ENCODE assay signal across 9 cellular contexts in the genomic region with DNA sequence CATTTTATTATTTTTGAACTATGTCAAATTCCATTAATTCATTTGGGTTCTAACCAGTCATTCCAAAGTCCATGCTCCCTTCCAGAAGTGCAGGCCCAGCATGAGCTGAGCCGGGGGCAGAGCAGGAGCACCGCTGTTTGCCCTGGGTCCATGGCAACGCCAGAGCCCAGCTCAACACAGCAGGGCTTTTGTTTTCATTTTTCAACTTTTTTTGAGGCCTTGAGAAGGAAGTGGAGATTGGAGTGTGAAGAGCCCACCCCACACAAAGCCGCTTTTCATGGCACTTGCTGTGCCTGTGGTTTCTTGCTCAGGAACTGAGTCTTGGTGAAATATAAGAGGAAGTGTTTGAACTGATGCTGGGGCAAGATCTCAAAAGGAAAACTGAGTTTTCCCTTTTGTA. TPM values are rescaled to one million over a fixed set of nuclear protein-coding genes. Genes with fewer than 3 reads are reported as not detected.
DNase-seq lines count a peak whose midpoint lies in the region; ATAC-seq and TF ChIP-seq lines count a peak whose summit lies in the region.
"Had no signal": no experiment of that assay in that cellular context is flagged by ENCODE, and none has a peak within 500 bp of the region (broad histone marks: within the 10 kb centered on the region; RNA-seq: fewer than 3 reads in every experiment).

No MANE protein-coding gene starts in this region.

- DNase-seq in Ammon's horn (ENCODE audit: low spot score) (peak; percentile 93), MV-4-11 (lab: John Stamatoyannopoulos, UW) (peak; percentile 98), body of pancreas (peak in 3 of 4 donors; percentile 40 to 55 (median 49)), middle frontal gyrus (ENCODE audit: extremely low spot score, low spot score) (peak; percentile 74), NCI-H1436 treated with DMSO at 0.1 percent for 48 hours (lab: John Stamatoyannopoulos, UW) (no peak), HPDE6-E6E7 (ENCODE audit: extremely low spot score) (no peak)

- WGBS in body of pancreas, 2 donors = 31 to 81% methylated on average over 4 of the region's 4 CpGs

- intact Hi-C loops in body of pancreas (cut with DNase I) = no loop called here

- ATAC-seq in body of pancreas (peak; percentile 84), GM19463 (IDR thresholded peaks at IDR 0.05; ENCODE audit: unreplicated experiment) (no peak), GM18519 (IDR thresholded peaks at IDR 0.05; ENCODE audit: low FRiP score, unreplicated experiment) (no peak)

- no peaks in the 10 kb centered on the region for H3K36me3 ChIP-seq in body of pancreas (replicated peaks in 1 of 2; ENCODE audit: insufficient read depth in 1 of 2, low read depth in 2 of 2)

- TF ChIP-seq CTCF in body of pancreas (IDR thresholded peaks at IDR 0.05) = no peak

- peak overlapping the region in 3 of 4 donors; percentile 31 to 75 (median 37) for H3K27ac ChIP-seq in body of pancreas

- peaks cover 14% of the 10 kb centered on the region for H3K4me1 ChIP-seq in body of pancreas

- no peaks in the 10 kb centered on the region for H3K27me3 ChIP-seq in body of pancreas

- peaks cover 0 to 13% (median 0%) of the 10 kb centered on the region in 3 donors for H3K9me3 ChIP-seq in body of pancreas

- no peak overlapping the region for H3K4me3 ChIP-seq in body of pancreas

- TF ChIP-seq POLR2A in body of pancreas (IDR thresholded peaks at IDR 0.05) = no peak

RNA-seq across cellular contexts. Expression of gene PRMT2, which starts 13.2 kb away (rescaled TPM):
- 10 to 100 TPM; 30.0 to 63.6 TPM for total RNA-seq in body of pancreas

RNA-seq across cellular contexts. Expression of gene S100B, which starts 17.3 kb away (rescaled TPM):
- 10 to 100 TPM in 1 of 2 donors, 1 to 10 TPM in 1; 2.6 to 33.9 TPM for total RNA-seq in body of pancreas
- total RNA-seq: NCI-H460 had no signal

Comparison
In these comparisons a context has a peak if more than half of its experiments do, and no peak if none do; other contexts are left out.
1. DNase-seq: peak in Ammon's horn (single experiment), MV-4-11 (single experiment), body of pancreas (3 of 4) and middle frontal gyrus (single experiment); none in NCI-H1436 treated with DMSO at 0.1 percent for 48 hours (single experiment) and HPDE6-E6E7 (single experiment).